16 cellular contexts compared by ENCODE assay signal in genomic region chr15:66740802-66741201, GRCh38. TPM values are rescaled to one million over a fixed set of nuclear protein-coding genes. Genes with fewer than 3 reads are reported as not detected.
DNase-seq lines count a peak whose midpoint lies in the region; ATAC-seq and TF ChIP-seq lines count a peak whose summit lies in the region.
"Had no signal": no experiment of that assay in that cellular context is flagged by ENCODE, and none has a peak within 500 bp of the region (broad histone marks: within the 10 kb centered on the region; RNA-seq: fewer than 3 reads in every experiment).

No MANE protein-coding gene starts in this region.

- no peak for TF ChIP-seq CTCF in VCaP (conservative IDR thresholded peaks at IDR 0.05)
- no peak for TF ChIP-seq CTCF in hepatocyte (IDR thresholded peaks at IDR 0.05; ENCODE audit: poor library complexity)
- no peak for TF ChIP-seq CTCF in stomach (IDR thresholded peaks at IDR 0.05)
- no peak for TF ChIP-seq CTCF in RWPE1 (conservative IDR thresholded peaks at IDR 0.05; ENCODE audit: low read depth)

- H3K9me3 ChIP-seq in hepatocyte (ENCODE audit: low read depth) (no peaks in the 10 kb centered on the region), stomach (no peaks in the 10 kb centered on the region)
- H3K9me3 ChIP-seq: body of pancreas, left lung had no signal

- H3K79me2 ChIP-seq in hepatocyte = peaks cover 100% of the 10 kb centered on the region

- POLR2A ChIA-PET in RWPE1 (lab: Yijun Ruan, JAX; ENCODE audit: low non-redundant PET) = no interaction called here

- TF ChIP-seq POLR2A in stomach (IDR thresholded peaks at IDR 0.05) = no peak
- no peak for TF ChIP-seq POLR2A in erythroblast (IDR thresholded peaks at IDR 0.05; ENCODE audit: low read length)

- peak overlapping the region; percentile 61 for H3K27ac ChIP-seq in VCaP
- peak overlapping the region; percentile 43 for H3K27ac ChIP-seq in hepatocyte
- peak overlapping the region in 4 of 5 donors; percentile 25 to 49 (median 38) for H3K27ac ChIP-seq in stomach
- H3K27ac ChIP-seq in RWPE1 = no peak overlapping the region
- H3K27ac ChIP-seq: body of pancreas, left lung, WERI-Rb-1 had no signal

- no peak for ATAC-seq in GM19324 (IDR thresholded peaks at IDR 0.05; ENCODE audit: low FRiP score, unreplicated experiment)
- ATAC-seq: body of pancreas, left lung, SK-N-SH treated with all-trans-retinoic acid at 6 μM for 48 hours had no signal

- 53% methylated on average over 8 of the region's 8 CpGs for WGBS in hepatocyte (ENCODE audit: low lambda C conversion rate, missing lambda C conversion rate)
- 50 to 75% (median 60%) methylated on average over 8 of the region's 8 CpGs for WGBS in stomach, 5 donors

- CTCF ChIA-PET in RWPE1 (lab: Yijun Ruan, JAX) = no interaction called here

- H3K4me3 ChIP-seq in hepatocyte (no peak overlapping the region), stomach (no peak overlapping the region)
- H3K4me3 ChIP-seq: body of pancreas, left lung had no signal

- peaks cover 90% of the 10 kb centered on the region for H4K20me1 ChIP-seq in hepatocyte (ENCODE audit: insufficient read depth, poor library complexity, severe bottlenecking)

- no peak overlapping the region for H2AFZ ChIP-seq in hepatocyte

- no peaks in the 10 kb centered on the region for H3K9me2 ChIP-seq in hepatocyte (replicated peaks; ENCODE audit: insufficient read depth)

- no peak for TF ChIP-seq EP300 in stomach (IDR thresholded peaks at IDR 0.05)

- no peak overlapping the region for H3K4me2 ChIP-seq in hepatocyte

- H3K36me3 ChIP-seq in hepatocyte (replicated peaks; ENCODE audit: insufficient read depth, low read depth) = no peaks in the 10 kb centered on the region
- no peaks in the 10 kb centered on the region for H3K36me3 ChIP-seq in stomach
- H3K36me3 ChIP-seq: left lung, WERI-Rb-1 had no signal

- H3K27me3 ChIP-seq in hepatocyte (no peaks in the 10 kb centered on the region), stomach (no peaks in the 10 kb centered on the region)
- H3K27me3 ChIP-seq: body of pancreas, left lung had no signal

- peak; percentile 28 for DNase-seq in DMS79 treated with DMSO at 0.1 percent for 48 hours (lab: John Stamatoyannopoulos, UW)
- peak; percentile 46 for DNase-seq in hepatocyte (ENCODE audit: low spot score)
- no peak for DNase-seq in stomach
- no peak for DNase-seq in RWPE1 (ENCODE audit: low spot score)
- no peak for DNase-seq in erythroblast (lab: John Stamatoyannopoulos, UW)
- DNase-seq in putamen (ENCODE audit: low spot score) = no peak
- DNase-seq: activated gamma-delta T cell treated with Interleukin-2 at 50 U/mL for 16 hours; effector CD8-positive, alpha-beta T cell; GOT3; left lung; MM.1S; WERI-Rb-1 had no signal

- intact Hi-C loops in stomach (cut with DNase I; ENCODE audit: low total_unique reads) = no loop called here

- H3K4me1 ChIP-seq in hepatocyte (ENCODE audit: insufficient read depth) = peaks cover 32% of the 10 kb centered on the region
- peaks cover 35 to 48% (median 39%) of the 10 kb centered on the region in 4 donors for H3K4me1 ChIP-seq in stomach

RNA-seq across cellular contexts. Expression of gene SMAD6, which starts 38.8 kb away (rescaled TPM):
- total RNA-seq in hepatocyte (26.4 and 35.4 TPM in 2 replicates), stomach (100 to 1,000 TPM in 2 of 5 donors, 10 to 100 TPM in 3; 20.4 to 112 (median 76.4) TPM)
- polyA plus RNA-seq in hepatocyte (24.2 and 26.6 TPM in 2 replicates), stomach (1 to 10 TPM; 4.0 to 5.7 (median 4.6) TPM)

Comparison
In these comparisons a context has a peak if more than half of its experiments do, and no peak if none do; other contexts are left out.
1. DNase-seq: peak in DMS79 treated with DMSO at 0.1 percent for 48 hours (single experiment) and hepatocyte (single experiment); none in stomach (single experiment), RWPE1 (single experiment), erythroblast (0 of 2) and putamen (single experiment).